Comparison of ENCODE assay signal across 23 cellular contexts in genomic region chr5:100643473-100643872, GRCh38.
A peak's percentile ranks its signal among the peaks of the same experiment; 100 is the strongest.
DNase-seq lines count a peak whose midpoint lies in the region; ATAC-seq lines count a peak whose summit lies in the region.
"Had no signal": no experiment of that assay in that cellular context is flagged by ENCODE, and none has a peak within 500 bp of the region (broad histone marks: within the 10 kb centered on the region; RNA-seq: fewer than 3 reads in every experiment).

No MANE protein-coding gene starts in this region.

- 36 to 56% methylated on average over 2 of the region's 2 CpGs for WGBS in GM23248 (ENCODE audit: low coverage in 1 of 2, low lambda C conversion rate in 2 of 2, missing lambda C conversion rate in 2 of 2), 2 experiments

- H3K4me3 Mint-ChIP-seq in immature natural killer cell, result no peak overlapping the region
- H3K4me3 Mint-ChIP-seq: mesothelial cell of epicardium; T-helper 1 cell treated with Interleukin-12 subunit alpha and Interleukin-12 subunit beta and Interleukin-4 antibody, amounts not matched to agents 30 μg/mL and 1 μg/mL, for 36 hours had no signal

- H3K27ac ChIP-seq in GM23248, result no peak overlapping the region
- H3K27ac ChIP-seq: colonic mucosa, epithelial cell of prostate, neutrophil, right lobe of liver, suprapubic skin had no signal

- no peaks in the 10 kb centered on the region for H3K9me2 ChIP-seq in GM23248 (ENCODE audit: insufficient read depth)

- no peaks in the 10 kb centered on the region for H3K9me3 Mint-ChIP-seq in immature natural killer cell
- H3K9me3 Mint-ChIP-seq: activated T-helper 2 cell treated with anti-CD3 and anti-CD28 coated beads, Interferon-gamma antibody, Interleukin-2, Interleukin-4, amounts not matched to agents 10 μg/mL and 5 μg/mL and 100 μg/mL, durations not matched to agents 14 hours and 24 hours and 36 hours; mesothelial cell of epicardium; T-helper 1 cell treated with Interleukin-12 subunit alpha and Interleukin-12 subunit beta and Interleukin-4 antibody, amounts not matched to agents 30 μg/mL and 1 μg/mL, for 36 hours had no signal

- no peaks in the 10 kb centered on the region; the same call in 1 of the 2 replicates for H3K27me3 ChIP-seq in GM23248 (replicated peaks; ENCODE audit: insufficient read depth)
- H3K27me3 ChIP-seq: colonic mucosa, neutrophil, right lobe of liver, suprapubic skin had no signal

- H3K36me3 Mint-ChIP-seq in immature natural killer cell, result no peaks in the 10 kb centered on the region
- H3K36me3 Mint-ChIP-seq: mesothelial cell of epicardium had no signal

- H2AFZ ChIP-seq in GM23248, result no peak overlapping the region

- ATAC-seq in HG02763 (IDR thresholded peaks at IDR 0.05; ENCODE audit: unreplicated experiment) (no peak), GM18909 (IDR thresholded peaks at IDR 0.05; ENCODE audit: poor library complexity, unreplicated experiment) (no peak)
- ATAC-seq: GM12878, right lobe of liver had no signal

- H3K9me3 ChIP-seq in GM23248 (ENCODE audit: low read depth), result no peaks in the 10 kb centered on the region
- H3K9me3 ChIP-seq: colonic mucosa, neutrophil, right lobe of liver, suprapubic skin had no signal

- DNase-seq in GM23248 (peak; percentile 20), LHCN-M2 (ENCODE audit: low read depth) (peak; percentile 35), astrocyte of the hippocampus (ENCODE audit: low read depth, low spot score) (peak; percentile 46), iris pigment epithelial cell (ENCODE audit: low read depth) (peak; percentile 43), kidney glomerular epithelial cell (lab: John Stamatoyannopoulos, UW) (no peak), immature natural killer cell (no peak)
- DNase-seq: amniotic stem cell; colonic mucosa; glutamatergic neuron; NCI-H2171; NK-92 treated with Interleukin-12 subunit alpha and Interleukin-12 subunit beta, amount 100 ng/mL, for 24 hours; right lobe of liver; stimulated activated CD4-positive, alpha-beta T cell treated with anti-CD3 and anti-CD28 coated beads, Interleukin-4, amount 100 ng/mL, for 24 hours; stimulated activated CD8-positive, alpha-beta memory T cell treated with anti-CD3 and anti-CD28 coated beads, Interleukin-4, amount 100 ng/mL, for 48 hours had no signal

- in situ Hi-C loops in GM23248 (cut with MboI), result no loop called here

- H3K79me2 ChIP-seq in GM23248 (ENCODE audit: insufficient read depth), result no peaks in the 10 kb centered on the region

- no peaks in the 10 kb centered on the region for H3K4me1 Mint-ChIP-seq in immature natural killer cell

- no peaks in the 10 kb centered on the region for H3K36me3 ChIP-seq in GM23248 (ENCODE audit: low read depth)
- H3K36me3 ChIP-seq: colonic mucosa, neutrophil, right lobe of liver, suprapubic skin had no signal

- no peak overlapping the region for H3K9ac ChIP-seq in GM23248

- no peaks in the 10 kb centered on the region for H3K4me1 ChIP-seq in GM23248 (ENCODE audit: insufficient read depth)
- H3K4me1 ChIP-seq: colonic mucosa, right lobe of liver had no signal

- H3K27me3 Mint-ChIP-seq in immature natural killer cell (ENCODE audit: low read depth in 3 of 3), result peaks cover 0 to 2% (median 2%) of the 10 kb centered on the region in 3 donors

- no peak overlapping the region for H3K4me3 ChIP-seq in GM23248
- H3K4me3 ChIP-seq: colonic mucosa, GM12878, right lobe of liver, suprapubic skin had no signal

- H3F3A ChIP-seq in GM23248 (ENCODE audit: insufficient read depth), result no peaks in the 10 kb centered on the region

- H3K27ac Mint-ChIP-seq in immature natural killer cell, result no peak overlapping the region
- H3K27ac Mint-ChIP-seq: activated T-helper 2 cell treated with anti-CD3 and anti-CD28 coated beads, Interferon-gamma antibody, Interleukin-2, Interleukin-4, amounts not matched to agents 10 μg/mL and 5 μg/mL and 100 μg/mL, durations not matched to agents 14 hours and 24 hours and 36 hours; mesothelial cell of epicardium; T-helper 1 cell treated with Interleukin-12 subunit alpha and Interleukin-12 subunit beta and Interleukin-4 antibody, amounts not matched to agents 30 μg/mL and 1 μg/mL, for 36 hours had no signal

- H3K4me2 ChIP-seq in GM23248 (ENCODE audit: unreplicated experiment), result no peak overlapping the region

- H4K20me1 ChIP-seq in GM23248 (ENCODE audit: insufficient read depth), result no peaks in the 10 kb centered on the region

Comparison
In these comparisons a context has a peak if more than half of its experiments do, and no peak if none do; other contexts are left out.
1. DNase-seq: peak in GM23248 (single experiment), LHCN-M2 (single experiment), astrocyte of the hippocampus (single experiment) and iris pigment epithelial cell (single experiment); none in kidney glomerular epithelial cell (single experiment) and immature natural killer cell (0 of 3).